In genomic region chr4:168765726-168766125, GRCh38 we compare ENCODE assay signal across 14 cellular contexts.
DNase-seq lines count a peak whose midpoint lies in the region; ATAC-seq and TF ChIP-seq lines count a peak whose summit lies in the region.
"Had no signal": no experiment of that assay in that cellular context is flagged by ENCODE, and none has a peak within 500 bp of the region (broad histone marks: within the 10 kb centered on the region; RNA-seq: fewer than 3 reads in every experiment).

No MANE protein-coding gene starts in this region.

- peak; percentile 66; the same call in 1 of the 2 replicates for TF ChIP-seq EP300 in Ishikawa (IDR thresholded peaks at IDR 0.05; ENCODE audit: borderline replicate concordance)

- ATAC-seq in left colon (peak; percentile 87), HG02981 (IDR thresholded peaks at IDR 0.05; ENCODE audit: unreplicated experiment) (no peak), HG03095 (IDR thresholded peaks at IDR 0.05; ENCODE audit: unreplicated experiment) (no peak)
- no peak for ATAC-seq in activated naive CD4-positive, alpha-beta T cell treated with anti-CD3 and anti-CD28 coated beads, Interleukin-2, amount 50 U/mL, for 72 hours
- ATAC-seq: effector memory CD8-positive, alpha-beta T cell; WTC11 had no signal

- H3K27ac ChIP-seq in colonic mucosa (peak overlapping the region; percentile 62), tibial artery (peak overlapping the region; percentile 70 to 81)

- H3K27me3 ChIP-seq in colonic mucosa (no peaks in the 10 kb centered on the region), tibial artery (no peaks in the 10 kb centered on the region)
- H3K27me3 ChIP-seq: spleen had no signal

- no peak for TF ChIP-seq RAD21 in Ishikawa (IDR thresholded peaks at IDR 0.05; ENCODE audit: low read depth)

- peak; percentile 79 for DNase-seq in colonic mucosa
- peak; percentile 58 to 74 for DNase-seq in left colon
- DNase-seq in tibial artery: peak; percentile 56 to 73
- no peak for DNase-seq in NCI-H1436 (lab: John Stamatoyannopoulos, UW)
- DNase-seq in activated naive CD4-positive, alpha-beta T cell treated with anti-CD3 and anti-CD28 coated beads, Interleukin-2, amount 50 U/mL, for 72 hours (ENCODE audit: low spot score in 2 of 2): no peak
- DNase-seq: DMS53; effector memory CD8-positive, alpha-beta T cell; NCI-H1436 treated with DMSO at 0.1 percent for 48 hours; OCI-M1; spleen had no signal

- H3K4me3 ChIP-seq in colonic mucosa (no peak overlapping the region), tibial artery (no peak overlapping the region)
- H3K4me3 ChIP-seq: spleen had no signal

- intact Hi-C loops in colonic mucosa (cut with DNase I): no loop called here
- intact Hi-C loops in left colon (cut with DNase I, micrococcal nuclease): no loop called here
- intact Hi-C loops in tibial artery (cut with DNase I; ENCODE audit: low total_unique reads): no loop called here

- H3K9ac ChIP-seq in colonic mucosa (ENCODE audit: low read depth in 2 of 2, low read length in 2 of 2): peak overlapping the region in 1 of 2 donors; percentile 38

- no peak overlapping the region for H3K27ac Mint-ChIP-seq in activated naive CD4-positive, alpha-beta T cell treated with anti-CD3 and anti-CD28 coated beads, Interleukin-2, amount 50 U/mL, for 72 hours
- H3K27ac Mint-ChIP-seq: effector memory CD8-positive, alpha-beta T cell; WTC11 had no signal

- H3K9me3 ChIP-seq in colonic mucosa: no peaks in the 10 kb centered on the region
- H3K9me3 ChIP-seq in tibial artery: no peaks in the 10 kb centered on the region
- H3K9me3 ChIP-seq: spleen had no signal

- no peaks in the 10 kb centered on the region for H3K36me3 Mint-ChIP-seq in activated naive CD4-positive, alpha-beta T cell treated with anti-CD3 and anti-CD28 coated beads, Interleukin-2, amount 50 U/mL, for 72 hours
- H3K36me3 Mint-ChIP-seq: WTC11 had no signal

- TF ChIP-seq CTCF in colonic mucosa (IDR thresholded peaks at IDR 0.05) (no peak), tibial artery (IDR thresholded peaks at IDR 0.05) (no peak)

- H3K4me1 ChIP-seq in colonic mucosa: peaks cover 14% of the 10 kb centered on the region
- H3K4me1 ChIP-seq in tibial artery: peaks cover 0 to 67% (median 44%) of the 10 kb centered on the region in 4 donors

- H3K9me3 Mint-ChIP-seq in activated naive CD4-positive, alpha-beta T cell treated with anti-CD3 and anti-CD28 coated beads, Interleukin-2, amount 50 U/mL, for 72 hours: no peaks in the 10 kb centered on the region
- H3K9me3 Mint-ChIP-seq: effector memory CD8-positive, alpha-beta T cell; WTC11 had no signal

- no peaks in the 10 kb centered on the region for H3K36me3 ChIP-seq in colonic mucosa
- no peaks in the 10 kb centered on the region for H3K36me3 ChIP-seq in tibial artery
- H3K36me3 ChIP-seq: spleen had no signal

TF ChIP-seq in Ishikawa, 13 proteins besides CTCF, POLR2A, EP300 and RAD21:
- TF ChIP-seq NFIC (IDR thresholded peaks at IDR 0.05) (peak; percentile 81), TCF12 (IDR thresholded peaks at IDR 0.05; ENCODE audit: low read depth) (peak; percentile 46; the same call in 1 of the 2 replicates), TEAD4 (IDR thresholded peaks at IDR 0.05) (peak; percentile 53), FOXM1 (IDR thresholded peaks at IDR 0.05; ENCODE audit: borderline replicate concordance, low read depth) (no peak), YY1 (IDR thresholded peaks at IDR 0.05; ENCODE audit: low read depth) (0 out of 2 replicates have a peak, but pooled peaks have one; percentile 44), EGR1 (IDR thresholded peaks at IDR 0.05) (no peak)
- TF ChIP-seq, protein P1, sequence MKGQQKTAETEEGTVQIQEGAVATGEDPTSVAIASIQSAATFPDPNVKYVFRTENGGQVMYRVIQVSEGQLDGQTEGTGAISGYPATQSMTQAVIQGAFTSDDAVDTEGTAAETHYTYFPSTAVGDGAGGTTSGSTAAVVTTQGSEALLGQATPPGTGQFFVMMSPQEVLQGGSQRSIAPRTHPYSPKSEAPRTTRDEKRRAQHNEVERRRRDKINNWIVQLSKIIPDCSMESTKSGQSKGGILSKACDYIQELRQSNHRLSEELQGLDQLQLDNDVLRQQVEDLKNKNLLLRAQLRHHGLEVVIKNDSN (IDR thresholded peaks at IDR 0.05): no peak

Comparison
In these comparisons a context has a peak if more than half of its experiments do, and no peak if none do; other contexts are left out.
1. DNase-seq: peak in colonic mucosa (single experiment), left colon (2 of 2) and tibial artery (2 of 2); none in NCI-H1436 (single experiment) and activated naive CD4-positive, alpha-beta T cell treated with anti-CD3 and anti-CD28 coated beads, Interleukin-2, amount 50 U/mL, for 72 hours (0 of 2).